ENCODE assay signal across 8 cellular contexts in genomic region chr12:1606021-1606622, GRCh38. TPM values are rescaled to one million over a fixed set of nuclear protein-coding genes. Genes with fewer than 3 reads are reported as not detected.
DNase-seq lines count a peak whose midpoint lies in the region; ATAC-seq and TF ChIP-seq lines count a peak whose summit lies in the region.

No MANE protein-coding gene starts in this region.

- TF ChIP-seq RAD21 in neural cell (conservative IDR thresholded peaks at IDR 0.05) = no peak

- CTCF ChIA-PET in AG04449 (lab: Yijun Ruan, JAX) = interaction anchor here (1.0 to 2.4 kb wide), 12 partner anchors 9 to 657 kb away, joined by 3 to 18 read pairs (median 3); partner anchors contain the start of gene RAD52

- no peak overlapping the region for H3K27ac ChIP-seq in neural cell (ENCODE audit: low read length)
- peak overlapping the region; percentile 80 to 81 for H3K27ac ChIP-seq in tibial artery

- H3K4me3 ChIP-seq in AG04449 (ENCODE audit: low read depth, low read length) = peak overlapping the region; percentile 45
- H3K4me3 ChIP-seq in fibroblast of mammary gland (ENCODE audit: control insufficient read depth, low read depth, low read length) = peak overlapping the region; percentile 39
- H3K4me3 ChIP-seq in neural cell (ENCODE audit: low read length) = peak overlapping the region; percentile 62
- H3K4me3 ChIP-seq in tibial artery = peak overlapping the region; percentile 47 to 56

- TF ChIP-seq EP300 in neural cell (conservative IDR thresholded peaks at IDR 0.05; ENCODE audit: poor library complexity, severe bottlenecking) = no peak

- H4K20me1 ChIP-seq in neural cell (ENCODE audit: insufficient read depth) = no peaks in the 10 kb centered on the region

- intact Hi-C loops in tibial artery (cut with DNase I; ENCODE audit: low total_unique reads) = no loop called here

- H3K9me3 Mint-ChIP-seq in activated T-cell treated with anti-CD3 and anti-CD28 coated beads, Interleukin-2, amount 50 U/mL, for 4 hours = no peaks in the 10 kb centered on the region

- peaks cover 2% of the 10 kb centered on the region for H3F3A ChIP-seq in neural cell (ENCODE audit: insufficient read depth, low read length, poor library complexity, severe bottlenecking)

- peaks cover 1% of the 10 kb centered on the region for H3K27me3 Mint-ChIP-seq in activated T-cell treated with anti-CD3 and anti-CD28 coated beads, Interleukin-2, amount 50 U/mL, for 4 hours (ENCODE audit: low read depth)

- peaks cover 0 to 16% (median 13%) of the 10 kb centered on the region in 4 donors for H3K4me1 ChIP-seq in tibial artery

- H2AFZ ChIP-seq in neural cell (ENCODE audit: low read depth, low read length) = no peak overlapping the region

- no peaks in the 10 kb centered on the region for H3K36me3 ChIP-seq in neural cell (ENCODE audit: insufficient read depth, low read length)
- H3K36me3 ChIP-seq in tibial artery = no peaks in the 10 kb centered on the region

- TF ChIP-seq CTCF in AG04449 (IDR thresholded peaks at IDR 0.05; ENCODE audit: insufficient read depth, low read length, missing control alignments) = no peak
- no peak for TF ChIP-seq CTCF in fibroblast of mammary gland (conservative IDR thresholded peaks at IDR 0.05; ENCODE audit: control insufficient read depth, insufficient read depth, low read depth, low read length)
- TF ChIP-seq CTCF in neural cell (IDR thresholded peaks at IDR 0.05; ENCODE audit: poor library complexity, severe bottlenecking) = no peak
- TF ChIP-seq CTCF in tibial artery (IDR thresholded peaks at IDR 0.05) = no peak

- H3K9me2 ChIP-seq in neural cell (ENCODE audit: insufficient read depth, low read length) = no peaks in the 10 kb centered on the region

- POLR2A ChIA-PET in AG04449 (lab: Yijun Ruan, JAX) = interaction anchor here (0.6 to 1.0 kb wide), 2 partner anchors 19 to 37 kb away, joined by 3 to 4 read pairs; no protein-coding TSS in a partner anchor

- H3K9ac ChIP-seq in neural cell (ENCODE audit: low read length) = peak overlapping the region; percentile 32

- DNase-seq in AG04449 (ENCODE audit: low read depth, low spot score) (no peak), NOMO-1 treated with dmso at 0.1 percent for 144 hours (lab: John Stamatoyannopoulos, UW; ENCODE audit: unreplicated experiment) (peak; percentile 49), fibroblast of mammary gland (ENCODE audit: low read depth) (peak; percentile 90), tibial artery (peak; percentile 92 to 96)
- peak; percentile 75 for DNase-seq in activated T-cell treated with anti-CD3 and anti-CD28 coated beads, Interleukin-2, amount 50 U/mL, for 4 hours

- peak overlapping the region; percentile 76 for H3K4me3 Mint-ChIP-seq in activated T-cell treated with anti-CD3 and anti-CD28 coated beads, Interleukin-2, amount 50 U/mL, for 4 hours

- no peaks in the 10 kb centered on the region for H3K36me3 Mint-ChIP-seq in activated T-cell treated with anti-CD3 and anti-CD28 coated beads, Interleukin-2, amount 50 U/mL, for 4 hours (ENCODE audit: insufficient read depth)

- ATAC-seq in GM18870 (IDR thresholded peaks at IDR 0.05; ENCODE audit: unreplicated experiment) (peak; percentile 65), HG03354 (IDR thresholded peaks at IDR 0.05; ENCODE audit: poor library complexity, severe bottlenecking, unreplicated experiment) (peak; percentile 51)
- ATAC-seq in activated T-cell treated with anti-CD3 and anti-CD28 coated beads, Interleukin-2, amount 50 U/mL, for 4 hours = peak; percentile 51 to 63

- peaks cover 33% of the 10 kb centered on the region for H3K4me1 Mint-ChIP-seq in activated T-cell treated with anti-CD3 and anti-CD28 coated beads, Interleukin-2, amount 50 U/mL, for 4 hours (ENCODE audit: low read depth)

- H3K4me2 ChIP-seq in neural cell (ENCODE audit: low read length) = peak overlapping the region; percentile 32

- H3K79me2 ChIP-seq in neural cell (replicated peaks; ENCODE audit: insufficient read depth, low read length) = peaks cover 41% of the 10 kb centered on the region

- H3K27me3 ChIP-seq in neural cell (ENCODE audit: insufficient read depth, low read depth, low read length) (no peaks in the 10 kb centered on the region), tibial artery (no peaks in the 10 kb centered on the region)

- no peaks in the 10 kb centered on the region for H3K9me3 ChIP-seq in neural cell (ENCODE audit: low read length)
- no peaks in the 10 kb centered on the region for H3K9me3 ChIP-seq in tibial artery

TF ChIP-seq in neural cell, 6 proteins besides CTCF, POLR2A, EP300 and RAD21:
- no peak for TF ChIP-seq POLR2AphosphoS5 (IDR thresholded peaks at IDR 0.05)
- TF ChIP-seq REST (IDR thresholded peaks at IDR 0.05; ENCODE audit: borderline replicate concordance) = no peak
- no peak for TF ChIP-seq MXI1 (conservative IDR thresholded peaks at IDR 0.05; ENCODE audit: poor library complexity, severe bottlenecking)
- no peak for TF ChIP-seq SMC3 (conservative IDR thresholded peaks at IDR 0.05; ENCODE audit: poor library complexity)
- no peak for TF ChIP-seq TAF1 (IDR thresholded peaks at IDR 0.05; ENCODE audit: low read depth)
- no peak for TF ChIP-seq EZH2 (IDR thresholded peaks at IDR 0.05; ENCODE audit: borderline replicate concordance, insufficient read depth, low read length, poor library complexity, severe bottlenecking)

RNA-seq across cellular contexts. Expression of gene FBXL14, which starts 11.7 kb away (rescaled TPM):
- 10 to 100 TPM; 22.8 to 25.2 (median 23.7) TPM for total RNA-seq in activated T-cell treated with anti-CD3 and anti-CD28 coated beads, Interleukin-2, amount 50 U/mL, for 4 hours
- 15.1 and 21.8 TPM in 2 replicates for polyA plus RNA-seq in neural cell
- polyA minus RNA-seq in neural cell = 49.3 and 63.3 TPM in 2 replicates

RNA-seq across cellular contexts. Expression of gene WNT5B, which starts 22.9 kb away (rescaled TPM):
- under 1 TPM in 1 of 3 donors, not detected in 2; 0.13 TPM for total RNA-seq in activated T-cell treated with anti-CD3 and anti-CD28 coated beads, Interleukin-2, amount 50 U/mL, for 4 hours
- 17.0 and 17.4 TPM in 2 replicates for polyA plus RNA-seq in neural cell
- polyA minus RNA-seq in neural cell = 23.3 and 28.7 TPM in 2 replicates
